ENCODE assay signal across 1 cellular context in the genomic region with DNA sequence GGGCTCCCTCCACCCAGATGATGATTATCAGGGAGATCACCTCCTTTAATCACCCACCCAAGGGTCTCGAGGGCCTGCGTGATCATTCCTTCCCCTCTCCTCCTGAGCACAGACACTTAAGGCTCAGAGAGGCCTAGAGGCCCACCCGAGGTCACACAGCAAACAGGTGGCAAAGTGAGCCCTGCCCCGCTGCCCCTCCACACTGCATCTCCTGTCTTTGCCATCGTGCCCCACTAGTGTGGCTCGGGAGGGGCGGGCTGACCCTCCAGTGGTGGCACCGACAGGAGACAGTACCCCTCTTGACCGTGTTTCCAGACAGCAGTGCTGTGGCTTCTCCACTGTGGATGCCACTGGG.
TF ChIP-seq lines count a peak whose summit lies in the region.

No MANE protein-coding gene starts in this region.

TF ChIP-seq in WTC11, 78 proteins besides CTCF, POLR2A, EP300 and RAD21:
- TF ChIP-seq ZNF121 (CRISPR knock-in tag; IDR thresholded peaks at IDR 0.05) = 0 out of 2 replicates have a peak, but pooled peaks have one; percentile 4
- TF ChIP-seq GTF2I (CRISPR knock-in tag; conservative IDR thresholded peaks at IDR 0.05) = no peak
